Comparison of ENCODE assay signal across 1 cellular context in the genomic region with DNA sequence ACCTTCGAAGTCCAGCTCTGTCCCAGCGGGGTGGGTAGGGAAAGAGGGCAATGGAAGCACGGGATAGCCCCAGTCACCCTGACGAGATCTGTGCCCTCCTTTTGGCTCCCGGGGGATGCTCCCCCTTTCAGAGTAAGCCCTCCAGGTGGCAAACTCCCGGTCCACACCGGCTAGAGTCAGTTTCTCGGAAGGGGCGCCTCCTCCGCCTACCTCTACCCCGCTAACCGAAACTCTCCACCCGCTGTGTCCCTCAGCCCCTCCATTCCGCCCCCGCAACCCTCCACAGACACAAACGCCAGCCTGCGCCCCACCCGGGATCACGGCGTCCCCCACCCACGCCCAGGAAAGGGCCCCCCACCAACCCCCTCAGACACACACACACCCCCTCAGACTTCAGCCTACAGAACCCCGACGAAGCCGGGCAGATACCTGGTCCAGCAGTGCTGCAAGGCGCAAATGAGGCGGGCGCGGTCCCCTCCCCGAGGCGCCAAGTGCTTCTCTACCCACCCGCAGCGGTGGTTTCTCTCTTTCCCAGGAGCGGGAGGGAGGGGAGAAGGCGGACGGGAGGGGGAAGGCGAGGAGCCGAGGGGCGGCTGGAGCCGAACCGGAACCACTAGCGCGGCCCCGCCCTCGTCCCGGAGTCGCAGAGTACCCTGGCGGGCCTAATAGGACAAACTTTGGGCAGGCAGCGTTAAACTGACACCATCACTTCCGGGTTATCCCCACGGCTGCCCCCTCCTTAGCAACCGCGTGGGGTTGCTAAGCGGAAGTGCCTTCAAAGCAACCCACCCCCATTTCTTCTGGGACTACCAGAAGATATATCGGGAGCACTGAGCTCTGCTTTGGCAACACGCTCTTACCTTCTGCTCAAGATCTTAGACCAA.
A peak's percentile ranks its signal among the peaks of the same experiment; 100 is the strongest.
TF ChIP-seq lines count a peak whose summit lies in the region.

CSNK1G1 (minus strand) TSS at position 615 of the 884 bp plus-strand sequence. CDS start 55,674 bp downstream, outside the sequence.

TF ChIP-seq in endothelial cell of umbilical vein, 7 proteins besides CTCF, POLR2A, EP300 and RAD21 (continued from another document):
- TF ChIP-seq, protein P1, sequence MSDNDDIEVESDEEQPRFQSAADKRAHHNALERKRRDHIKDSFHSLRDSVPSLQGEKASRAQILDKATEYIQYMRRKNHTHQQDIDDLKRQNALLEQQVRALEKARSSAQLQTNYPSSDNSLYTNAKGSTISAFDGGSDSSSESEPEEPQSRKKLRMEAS (IDR thresholded peaks at IDR 0.05; ENCODE audit: insufficient read depth, insufficient read length) = peak; percentile 24
- no peak for TF ChIP-seq FOS (IDR thresholded peaks at IDR 0.05; ENCODE audit: borderline replicate concordance, insufficient read depth, low read length)
TF ChIP-seq in endothelial cell of umbilical vein: peak in this region for 2.
